In genomic region chr6:14639983-14640599, GRCh38 we compare ENCODE assay signal across 19 cellular contexts.
DNase-seq lines count a peak whose midpoint lies in the region; ATAC-seq and TF ChIP-seq lines count a peak whose summit lies in the region.
"Had no signal": no experiment of that assay in that cellular context is flagged by ENCODE, and none has a peak within 500 bp of the region (broad histone marks: within the 10 kb centered on the region; RNA-seq: fewer than 3 reads in every experiment).

No MANE protein-coding gene starts in this region.

- no peaks in the 10 kb centered on the region for H3K9me3 ChIP-seq in right cardiac atrium (ENCODE audit: control insufficient read depth, low read length)
- H3K9me3 ChIP-seq in OCI-LY7 (ENCODE audit: low read length), result peaks cover 18% of the 10 kb centered on the region; the same call in 1 of the 2 replicates
- no peaks in the 10 kb centered on the region for H3K9me3 ChIP-seq in iPS-20b (ENCODE audit: insufficient read depth, low read depth, low read length)
- no peaks in the 10 kb centered on the region for H3K9me3 ChIP-seq in subcutaneous abdominal adipose tissue (ENCODE audit: control insufficient read depth in 5 of 5, low read length in 5 of 5)
- H3K9me3 ChIP-seq: adrenal gland, SK-N-SH had no signal

- H3K4me2 ChIP-seq in OCI-LY7 (ENCODE audit: low read length), result peak overlapping the region; percentile 53; the same call in 1 of the 2 replicates
- H3K4me2 ChIP-seq: SK-N-SH had no signal

- peaks cover 7% of the 10 kb centered on the region for H3K4me1 ChIP-seq in right cardiac atrium (ENCODE audit: control insufficient read depth, insufficient read depth, low read length)
- H3K4me1 ChIP-seq in OCI-LY7 (ENCODE audit: insufficient read depth, low read length, poor library complexity, severe bottlenecking), result peaks cover 44% of the 10 kb centered on the region
- peaks cover 39% of the 10 kb centered on the region for H3K4me1 ChIP-seq in iPS-20b (ENCODE audit: insufficient read depth, low read length)
- peaks cover 6 to 37% (median 20%) of the 10 kb centered on the region in 5 donors for H3K4me1 ChIP-seq in subcutaneous abdominal adipose tissue (ENCODE audit: control insufficient read depth in 5 of 5, insufficient read depth in 5 of 5, low read length in 5 of 5)

- no peak for ATAC-seq in right cardiac atrium
- ATAC-seq in Right ventricle myocardium inferior, result no peak
- ATAC-seq: effector memory CD8-positive, alpha-beta T cell had no signal

- CTCF ChIA-PET in OCI-LY7 (lab: Charles Lee; ENCODE audit: unreplicated experiment), result no interaction called here

- no peaks in the 10 kb centered on the region for H4K20me1 ChIP-seq in OCI-LY7 (ENCODE audit: insufficient read depth, low read length)

- no peak overlapping the region for H3K27ac Mint-ChIP-seq in activated T-helper 2 cell treated with anti-CD3 and anti-CD28 coated beads, Interferon-gamma antibody, Interleukin-2, Interleukin-4, amounts not matched to agents 10 μg/mL and 5 μg/mL and 100 μg/mL, durations not matched to agents 14 hours and 24 hours and 36 hours
- H3K27ac Mint-ChIP-seq: activated CD4-positive, alpha-beta memory T cell treated with anti-CD3 and anti-CD28 coated beads for 36 hours; effector memory CD8-positive, alpha-beta T cell had no signal

- H3K36me3 ChIP-seq in OCI-LY7 (ENCODE audit: insufficient read depth, low read length), result no peaks in the 10 kb centered on the region; the same call in 1 of the 2 replicates
- H3K36me3 ChIP-seq in iPS-20b (ENCODE audit: insufficient read depth, low read depth, low read length), result no peaks in the 10 kb centered on the region
- no peaks in the 10 kb centered on the region for H3K36me3 ChIP-seq in subcutaneous abdominal adipose tissue (ENCODE audit: control insufficient read depth in 5 of 5, insufficient read depth in 5 of 5, low read length in 5 of 5)
- H3K36me3 ChIP-seq: adrenal gland had no signal

- H3K27ac ChIP-seq in right cardiac atrium (ENCODE audit: low read length), result peak overlapping the region; percentile 59
- H3K27ac ChIP-seq in OCI-LY7 (ENCODE audit: low read depth, low read length, poor library complexity, severe bottlenecking), result no peak overlapping the region
- peak overlapping the region; percentile 35 for H3K27ac ChIP-seq in iPS-20b (ENCODE audit: low read length)
- H3K27ac ChIP-seq in subcutaneous abdominal adipose tissue (ENCODE audit: low read depth, low read length), result peak overlapping the region; percentile 52

- POLR2A ChIA-PET in OCI-LY7 (lab: Charles Lee), result interaction anchor here (1.1 kb wide), 1 partner anchor 14 kb away, joined by 3 read pairs; no protein-coding TSS in a partner anchor

- H2AFZ ChIP-seq in OCI-LY7 (ENCODE audit: low read length), result no peak overlapping the region

- H3K4me3 ChIP-seq in right cardiac atrium (ENCODE audit: low read length) (no peak overlapping the region), OCI-LY7 (ENCODE audit: low read depth, low read length, poor library complexity, severe bottlenecking) (no peak overlapping the region), iPS-20b (ENCODE audit: low read length) (peak overlapping the region; percentile 21; the same call in 1 of the 2 replicates), subcutaneous abdominal adipose tissue (ENCODE audit: low read depth in 1 of 5, low read length in 5 of 5) (no peak overlapping the region)
- H3K4me3 ChIP-seq: adrenal gland had no signal

- H3K4me1 Mint-ChIP-seq in activated T-helper 2 cell treated with anti-CD3 and anti-CD28 coated beads, Interferon-gamma antibody, Interleukin-2, Interleukin-4, amounts not matched to agents 10 μg/mL and 5 μg/mL and 100 μg/mL, durations not matched to agents 14 hours and 24 hours and 36 hours (ENCODE audit: low read depth), result peaks cover 67% of the 10 kb centered on the region

- intact Hi-C loops in right cardiac atrium (cut with DNase I) (no loop called here), Right ventricle myocardium inferior (cut with DNase I) (loop anchor here (5.0 kb wide), 3 partner anchors 67 to 607 kb away; partner anchors contain the start of gene JARID2), OCI-LY7 (cut with micrococcal nuclease; ENCODE audit: unreplicated experiment) (no loop called here)
- intact Hi-C loops in activated T-helper 2 cell treated with anti-CD3 and anti-CD28 coated beads, Interferon-gamma antibody, Interleukin-2, Interleukin-4, amounts not matched to agents 10 μg/mL and 5 μg/mL and 100 μg/mL, durations not matched to agents 14 hours and 24 hours and 36 hours (cut with micrococcal nuclease), result loop anchor here (5.0 kb wide), 2 partner anchors 92 to 98 kb away; no protein-coding TSS in a partner anchor

- H3K27me3 Mint-ChIP-seq in activated T-helper 2 cell treated with anti-CD3 and anti-CD28 coated beads, Interferon-gamma antibody, Interleukin-2, Interleukin-4, amounts not matched to agents 10 μg/mL and 5 μg/mL and 100 μg/mL, durations not matched to agents 14 hours and 24 hours and 36 hours (ENCODE audit: low read depth), result peaks cover 3% of the 10 kb centered on the region

- no TSS peak for BruUV-seq in OCI-LY7 (replicated peaks; lab: Mats Ljungman, UMichigan)

- no peak for TF ChIP-seq CTCF in OCI-LY7 (conservative IDR thresholded peaks at IDR 0.05; ENCODE audit: low read length)

- H3K36me3 Mint-ChIP-seq in activated T-helper 2 cell treated with anti-CD3 and anti-CD28 coated beads, Interferon-gamma antibody, Interleukin-2, Interleukin-4, amounts not matched to agents 10 μg/mL and 5 μg/mL and 100 μg/mL, durations not matched to agents 14 hours and 24 hours and 36 hours (ENCODE audit: low read depth), result peaks cover 2% of the 10 kb centered on the region
- H3K36me3 Mint-ChIP-seq: activated CD4-positive, alpha-beta memory T cell treated with anti-CD3 and anti-CD28 coated beads for 36 hours; naive thymus-derived CD4-positive, alpha-beta T cell had no signal

- no peaks in the 10 kb centered on the region for H3K9me2 ChIP-seq in OCI-LY7 (ENCODE audit: insufficient read depth, low read length)
- H3K9me2 ChIP-seq: SK-N-SH had no signal

- no peak overlapping the region for H3K4me3 Mint-ChIP-seq in activated T-helper 2 cell treated with anti-CD3 and anti-CD28 coated beads, Interferon-gamma antibody, Interleukin-2, Interleukin-4, amounts not matched to agents 10 μg/mL and 5 μg/mL and 100 μg/mL, durations not matched to agents 14 hours and 24 hours and 36 hours (ENCODE audit: low read depth)
- H3K4me3 Mint-ChIP-seq: activated CD4-positive, alpha-beta memory T cell treated with anti-CD3 and anti-CD28 coated beads for 36 hours; effector memory CD8-positive, alpha-beta T cell had no signal

- H3K79me2 ChIP-seq in OCI-LY7 (ENCODE audit: insufficient read depth, low read depth, low read length), result no peaks in the 10 kb centered on the region

- H3K27me3 ChIP-seq in right cardiac atrium (ENCODE audit: control insufficient read depth, insufficient read depth), result no peaks in the 10 kb centered on the region
- H3K27me3 ChIP-seq in iPS-20b (ENCODE audit: insufficient read depth, low read length), result no peaks in the 10 kb centered on the region
- H3K27me3 ChIP-seq in subcutaneous abdominal adipose tissue (ENCODE audit: control insufficient read depth in 5 of 5, insufficient read depth in 4 of 5, low read length in 5 of 5), result no peaks in the 10 kb centered on the region
- H3K27me3 ChIP-seq: adrenal gland had no signal

- H3K9me3 Mint-ChIP-seq in activated T-helper 2 cell treated with anti-CD3 and anti-CD28 coated beads, Interferon-gamma antibody, Interleukin-2, Interleukin-4, amounts not matched to agents 10 μg/mL and 5 μg/mL and 100 μg/mL, durations not matched to agents 14 hours and 24 hours and 36 hours, result no peaks in the 10 kb centered on the region
- H3K9me3 Mint-ChIP-seq: activated CD4-positive, alpha-beta memory T cell treated with anti-CD3 and anti-CD28 coated beads for 36 hours; effector memory CD8-positive, alpha-beta T cell had no signal

- WGBS in right cardiac atrium, result 89% methylated on average over 12 of the region's 12 CpGs

- H3K9ac ChIP-seq in iPS-20b (ENCODE audit: low read depth, low read length) (peak overlapping the region; percentile 27; the same call in 1 of the 2 replicates), subcutaneous abdominal adipose tissue (ENCODE audit: low read length in 5 of 5) (no peak overlapping the region)
- H3K9ac ChIP-seq: SK-N-SH had no signal

- DNase-seq in right cardiac atrium (no peak), Right ventricle myocardium inferior (ENCODE audit: missing footprints) (no peak), OCI-LY7 (ENCODE audit: low spot score) (no peak), retina (no peak), GM03348 (ENCODE audit: low spot score) (no peak)
- DNase-seq in activated T-helper 2 cell treated with anti-CD3 and anti-CD28 coated beads, Interferon-gamma antibody, Interleukin-2, Interleukin-4, amounts not matched to agents 10 μg/mL and 5 μg/mL and 100 μg/mL, durations not matched to agents 14 hours and 24 hours and 36 hours (ENCODE audit: low spot score), result no peak
- DNase-seq: activated CD4-positive, alpha-beta memory T cell treated with anti-CD3 and anti-CD28 coated beads for 36 hours; adrenal gland; caudate nucleus; effector memory CD8-positive, alpha-beta T cell; GOT3; hippocampal formation; naive thymus-derived CD4-positive, alpha-beta T cell; NCI-H187 treated with DMSO at 0.1 percent for 48 hours; NCI-H446; SK-N-SH; substantia nigra had no signal

Comparison
In these comparisons a context has a peak if more than half of its experiments do, and no peak if none do; other contexts are left out.
1. intact Hi-C loops: an anchor here in Right ventricle myocardium inferior (5.0 kb wide) and activated T-helper 2 cell treated with anti-CD3 and anti-CD28 coated beads, Interferon-gamma antibody, Interleukin-2, Interleukin-4, amounts not matched to agents 10 μg/mL and 5 μg/mL and 100 μg/mL, durations not matched to agents 14 hours and 24 hours and 36 hours (5.0 kb wide); none called in right cardiac atrium and OCI-LY7.